In genomic region chr2:133264951-133265949, GRCh38 we compare ENCODE assay signal across 9 cellular contexts.
A peak's percentile ranks its signal among the peaks of the same experiment; 100 is the strongest.
DNase-seq lines count a peak whose midpoint lies in the region; ATAC-seq and TF ChIP-seq lines count a peak whose summit lies in the region.
"Had no signal": no experiment of that assay in that cellular context is flagged by ENCODE, and none has a peak within 500 bp of the region (broad histone marks: within the 10 kb centered on the region; RNA-seq: fewer than 3 reads in every experiment).

No MANE protein-coding gene starts in this region.

- H3K27me3 ChIP-seq in brain microvascular endothelial cell (replicated peaks): no peaks in the 10 kb centered on the region
- no peaks in the 10 kb centered on the region for H3K27me3 ChIP-seq in thoracic aorta (replicated peaks; ENCODE audit: insufficient read depth)

- in situ Hi-C loops in brain microvascular endothelial cell (cut with HindIII; ENCODE audit: low pct_ligation_motif_present, low sequenced_read_pairs): no loop called here

- TF ChIP-seq CTCF in brain microvascular endothelial cell (IDR thresholded peaks at IDR 0.05; ENCODE audit: low read depth, low read length, missing control alignments) (no peak), thoracic aorta (IDR thresholded peaks at IDR 0.05) (no peak)

- peak; percentile 68 for DNase-seq in DMS53 (lab: John Stamatoyannopoulos, UW)
- DNase-seq in DMS53 treated with DMSO at 0.1 percent for 48 hours (lab: John Stamatoyannopoulos, UW; ENCODE audit: unreplicated experiment): no peak
- DNase-seq in brain microvascular endothelial cell: no peak
- DNase-seq in iPS-NIHi7 (ENCODE audit: extremely low spot score): peak; percentile 38
- DNase-seq in thoracic aorta (ENCODE audit: low spot score): no peak
- DNase-seq in epidermal melanocyte (ENCODE audit: insufficient read length, low spot score): no peak
- DNase-seq in AG08395 (ENCODE audit: low spot score): no peak
- DNase-seq: stimulated activated CD8-positive, alpha-beta memory T cell treated with anti-CD3 and anti-CD28 coated beads, Interleukin-4, amount 100 ng/mL, for 48 hours had no signal

- H3K9me3 ChIP-seq in thoracic aorta: no peaks in the 10 kb centered on the region

- ATAC-seq in thoracic aorta (ENCODE audit: insufficient number of reproducible peaks, low FRiP score, low read depth) (no peak), HG03378 (IDR thresholded peaks at IDR 0.05; ENCODE audit: unreplicated experiment) (no peak)

- H3K27ac ChIP-seq in brain microvascular endothelial cell (peak overlapping the region; percentile 44), thoracic aorta (no peak overlapping the region)

- H3K36me3 ChIP-seq in brain microvascular endothelial cell (replicated peaks) (no peaks in the 10 kb centered on the region), thoracic aorta (no peaks in the 10 kb centered on the region)

- H3K4me3 ChIP-seq in brain microvascular endothelial cell (ENCODE audit: low read depth, low read length): peak overlapping the region; percentile 62
- H3K4me3 ChIP-seq in thoracic aorta: peak overlapping the region; percentile 53

- no peaks in the 10 kb centered on the region for H3K4me1 ChIP-seq in thoracic aorta (ENCODE audit: control insufficient read depth in 1 of 2, low read depth in 2 of 2)

Comparison
In these comparisons a context has a peak if more than half of its experiments do, and no peak if none do; other contexts are left out.
1. DNase-seq: peak in DMS53 (single experiment) and iPS-NIHi7 (single experiment); none in DMS53 treated with DMSO at 0.1 percent for 48 hours (single experiment), brain microvascular endothelial cell (single experiment), thoracic aorta (single experiment), epidermal melanocyte (single experiment) and AG08395 (single experiment).